ENCODE assay signal across 26 cellular contexts in the genomic region with DNA sequence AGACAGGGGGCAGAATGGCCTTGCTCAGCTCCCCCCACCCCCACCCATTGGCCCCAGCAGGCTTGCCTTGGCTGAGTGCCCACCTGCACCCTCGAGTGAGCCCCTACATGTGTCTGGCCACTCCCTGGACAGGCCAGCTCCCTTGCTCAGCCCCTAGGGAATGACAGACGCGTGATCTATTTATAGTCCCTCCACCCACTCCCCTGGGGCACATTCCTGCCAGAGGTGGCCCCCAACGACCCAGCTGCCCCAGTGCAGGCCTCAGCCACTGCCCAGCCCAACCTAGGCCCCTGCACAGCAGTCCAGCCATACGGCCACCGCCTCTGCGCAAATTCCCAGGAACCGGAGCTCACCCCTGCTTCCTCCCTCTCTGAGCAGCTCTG. TPM values are rescaled to one million over a fixed set of nuclear protein-coding genes. Genes with fewer than 3 reads are reported as not detected.
DNase-seq lines count a peak whose midpoint lies in the region; ATAC-seq and TF ChIP-seq lines count a peak whose summit lies in the region.
"Had no signal": no experiment of that assay in that cellular context is flagged by ENCODE, and none has a peak within 500 bp of the region (broad histone marks: within the 10 kb centered on the region; RNA-seq: fewer than 3 reads in every experiment).

No MANE protein-coding gene starts in this region.

- no peaks in the 10 kb centered on the region for H3K4me1 Mint-ChIP-seq in activated naive CD4-positive, alpha-beta T cell treated with anti-CD3 and anti-CD28 coated beads, Interleukin-2, amount 50 U/mL, for 24 hours
- peaks cover 9 to 29% of the 10 kb centered on the region in 2 experiments; a peak in 3 of 4 replicates for H3K4me1 Mint-ChIP-seq in H9
- peaks cover 11% of the 10 kb centered on the region for H3K4me1 Mint-ChIP-seq in stimulated activated effector memory CD8-positive, alpha-beta T cell treated with anti-CD3 and anti-CD28 coated beads, Interleukin-12 subunit alpha, Interleukin-12 subunit beta, amount 100 ng/mL, for 72 hours

- no peak overlapping the region for H2BK20ac ChIP-seq in H9 (ENCODE audit: low read depth, low read length, poor library complexity, severe bottlenecking)

- H2BK15ac ChIP-seq in H9 (ENCODE audit: low read depth, low read length) = no peak overlapping the region

- no peak overlapping the region for H3K9ac ChIP-seq in H9 (ENCODE audit: extremely low read depth, insufficient read length, low read length)

- WGBS in H9 (ENCODE audit: extremely low coverage, insufficient read length, low lambda C conversion rate) = no CpG with 5 or more reads among the region's 8 CpGs

- no peaks in the 10 kb centered on the region for H3K27me3 Mint-ChIP-seq in activated naive CD4-positive, alpha-beta T cell treated with anti-CD3 and anti-CD28 coated beads, Interleukin-2, amount 50 U/mL, for 24 hours
- H3K27me3 Mint-ChIP-seq in H9 (ENCODE audit: low read depth) = no peaks in the 10 kb centered on the region
- H3K27me3 Mint-ChIP-seq: activated naive CD8-positive, alpha-beta T cell treated with anti-CD3 and anti-CD28 coated beads, Interleukin-2, amount 10 ng/mL, durations not matched to agents 7 days and 5 days; natural killer cell treated with Interleukin-12 subunit alpha and Interleukin-12 subunit beta and Interleukin-15 and Interleukin-18, amount 100 ng/mL, for 72 hours had no signal

- H3K4ac ChIP-seq in H9 (ENCODE audit: low read depth, low read length) = no peak overlapping the region

- H3K23me2 ChIP-seq in H9 (ENCODE audit: insufficient read length, low read depth, low read length, poor library complexity, severe bottlenecking) = no peaks in the 10 kb centered on the region

- no peaks in the 10 kb centered on the region for H3K9me3 Mint-ChIP-seq in activated naive CD4-positive, alpha-beta T cell treated with anti-CD3 and anti-CD28 coated beads, Interleukin-2, amount 50 U/mL, for 24 hours
- H3K9me3 Mint-ChIP-seq in H9 = no peaks in the 10 kb centered on the region
- H3K9me3 Mint-ChIP-seq in stimulated activated effector memory CD8-positive, alpha-beta T cell treated with anti-CD3 and anti-CD28 coated beads, Interleukin-12 subunit alpha, Interleukin-12 subunit beta, amount 100 ng/mL, for 72 hours = no peaks in the 10 kb centered on the region
- H3K9me3 Mint-ChIP-seq: activated naive CD8-positive, alpha-beta T cell treated with anti-CD3 and anti-CD28 coated beads, Interleukin-2, amount 10 ng/mL, durations not matched to agents 7 days and 5 days; activated T-helper 1 cell treated with anti-CD3 and anti-CD28 coated beads, Interleukin-12 subunit alpha, Interleukin-12 subunit beta, Interleukin-2, Interleukin-4 antibody, amounts not matched to agents 30 ng/mL and 10 ng/mL and 1 ng/mL, durations not matched to agents 14 hours and 24 hours and 36 hours; brain; mesothelial cell of epicardium; natural killer cell treated with Interleukin-12 subunit alpha and Interleukin-12 subunit beta and Interleukin-15 and Interleukin-18, amount 100 ng/mL, for 72 hours had no signal

- no peak overlapping the region for H2BK12ac ChIP-seq in H9 (ENCODE audit: insufficient read length, low read depth, low read length)

- H2AK5ac ChIP-seq in H9 (ENCODE audit: insufficient read length, low read length) = no peak overlapping the region

- no peaks in the 10 kb centered on the region for H3K4me1 ChIP-seq in H9 (ENCODE audit: insufficient read depth, low read length)
- H3K4me1 ChIP-seq: A549, gastrocnemius medialis had no signal

- DNase-seq in activated naive CD4-positive, alpha-beta T cell treated with anti-CD3 and anti-CD28 coated beads, Interleukin-2, amount 50 U/mL, for 16 hours = no peak
- DNase-seq in H9 (no peak), kidney tubule cell (ENCODE audit: low spot score) (peak; percentile 3)
- no peak for DNase-seq in stimulated activated effector memory CD8-positive, alpha-beta T cell treated with anti-CD3 and anti-CD28 coated beads, Interleukin-12 subunit alpha, Interleukin-12 subunit beta, amount 100 ng/mL, for 72 hours (ENCODE audit: low spot score in 2 of 2)
- DNase-seq: activated CD4-positive, alpha-beta T cell treated with anti-CD3 and anti-CD28 coated beads for 48 hours; activated naive CD8-positive, alpha-beta T cell treated with anti-CD3 and anti-CD28 coated beads, Interleukin-2, amount 10 ng/mL, durations not matched to agents 7 days and 5 days; esophagus squamous epithelium; gastrocnemius medialis; left colon; NCI-H1092 treated with DMSO at 0.1 percent for 48 hours; NCI-H2029; NCI-H345; NCI-H82; stimulated activated CD4-positive, alpha-beta T cell treated with anti-CD3 and anti-CD28 coated beads, Interleukin-2, amount 100 ng/mL, for 48 hours; trophoblast cell had no signal

- H4K8ac ChIP-seq in H9 (replicated peaks; ENCODE audit: insufficient read length, low read depth, low read length) = no peak overlapping the region

- no peaks in the 10 kb centered on the region for H3K9me3 ChIP-seq in H9 (ENCODE audit: control insufficient read depth, low read depth, low read length)
- H3K9me3 ChIP-seq: A549, esophagus squamous epithelium, gastrocnemius medialis had no signal

- no peak overlapping the region for H2BK5ac ChIP-seq in H9 (ENCODE audit: insufficient read length, low read length)

- no peaks in the 10 kb centered on the region for H3K36me3 Mint-ChIP-seq in activated naive CD4-positive, alpha-beta T cell treated with anti-CD3 and anti-CD28 coated beads, Interleukin-2, amount 50 U/mL, for 24 hours
- 0 out of 7 replicates have a peak, but pooled peaks cover 0 to 2% (median 0%) of the 10 kb centered on the region in 3 experiments for H3K36me3 Mint-ChIP-seq in H9 (ENCODE audit: insufficient read depth in 1 of 3, low read depth in 3 of 3)
- peaks cover 75% of the 10 kb centered on the region for H3K36me3 Mint-ChIP-seq in stimulated activated effector memory CD8-positive, alpha-beta T cell treated with anti-CD3 and anti-CD28 coated beads, Interleukin-12 subunit alpha, Interleukin-12 subunit beta, amount 100 ng/mL, for 72 hours
- H3K36me3 Mint-ChIP-seq: brain; mesothelial cell of epicardium; natural killer cell treated with Interleukin-12 subunit alpha and Interleukin-12 subunit beta and Interleukin-15 and Interleukin-18, amount 100 ng/mL, for 72 hours had no signal

- no peak overlapping the region for H2BK120ac ChIP-seq in H9 (ENCODE audit: low read depth, low read length, poor library complexity, severe bottlenecking)

- no peak overlapping the region for H4K5ac ChIP-seq in H9 (ENCODE audit: insufficient read length, low read depth, low read length)

- H3K4me2 ChIP-seq in H9 (ENCODE audit: insufficient read depth, insufficient read length, low read length) = no peak overlapping the region
- H3K4me2 ChIP-seq: A549, smooth muscle cell had no signal

- no peak overlapping the region for H3K4me3 Mint-ChIP-seq in activated naive CD4-positive, alpha-beta T cell treated with anti-CD3 and anti-CD28 coated beads, Interleukin-2, amount 50 U/mL, for 24 hours
- H3K4me3 Mint-ChIP-seq in H9 = no peak overlapping the region
- no peak overlapping the region for H3K4me3 Mint-ChIP-seq in stimulated activated effector memory CD8-positive, alpha-beta T cell treated with anti-CD3 and anti-CD28 coated beads, Interleukin-12 subunit alpha, Interleukin-12 subunit beta, amount 100 ng/mL, for 72 hours
- H3K4me3 Mint-ChIP-seq: activated naive CD8-positive, alpha-beta T cell treated with anti-CD3 and anti-CD28 coated beads, Interleukin-2, amount 10 ng/mL, durations not matched to agents 7 days and 5 days; activated T-helper 1 cell treated with anti-CD3 and anti-CD28 coated beads, Interleukin-12 subunit alpha, Interleukin-12 subunit beta, Interleukin-2, Interleukin-4 antibody, amounts not matched to agents 30 ng/mL and 10 ng/mL and 1 ng/mL, durations not matched to agents 14 hours and 24 hours and 36 hours; brain; natural killer cell treated with Interleukin-12 subunit alpha and Interleukin-12 subunit beta and Interleukin-15 and Interleukin-18, amount 100 ng/mL, for 72 hours had no signal

- H3K27ac Mint-ChIP-seq in activated naive CD4-positive, alpha-beta T cell treated with anti-CD3 and anti-CD28 coated beads, Interleukin-2, amount 50 U/mL, for 24 hours = peak overlapping the region; percentile 30
- peak overlapping the region in 2 of 3 experiments; percentile 44 to 81; a peak in 2 of 7 replicates for H3K27ac Mint-ChIP-seq in H9
- peak overlapping the region; percentile 85 for H3K27ac Mint-ChIP-seq in stimulated activated effector memory CD8-positive, alpha-beta T cell treated with anti-CD3 and anti-CD28 coated beads, Interleukin-12 subunit alpha, Interleukin-12 subunit beta, amount 100 ng/mL, for 72 hours
- H3K27ac Mint-ChIP-seq: activated naive CD8-positive, alpha-beta T cell treated with anti-CD3 and anti-CD28 coated beads, Interleukin-2, amount 10 ng/mL, durations not matched to agents 7 days and 5 days; activated T-helper 1 cell treated with anti-CD3 and anti-CD28 coated beads, Interleukin-12 subunit alpha, Interleukin-12 subunit beta, Interleukin-2, Interleukin-4 antibody, amounts not matched to agents 30 ng/mL and 10 ng/mL and 1 ng/mL, durations not matched to agents 14 hours and 24 hours and 36 hours; natural killer cell treated with Interleukin-12 subunit alpha and Interleukin-12 subunit beta and Interleukin-15 and Interleukin-18, amount 100 ng/mL, for 72 hours had no signal

- H4K20me1 ChIP-seq in H9 (ENCODE audit: control insufficient read depth, insufficient read depth, insufficient read length) = no peaks in the 10 kb centered on the region

- H3K27ac ChIP-seq in H9 (ENCODE audit: insufficient read length, low read depth, low read length) = no peak overlapping the region
- H3K27ac ChIP-seq: A549, gastrocnemius medialis had no signal

- TF ChIP-seq CTCF in H9 (conservative IDR thresholded peaks at IDR 0.05) = no peak

- H3K14ac ChIP-seq in H9 (ENCODE audit: insufficient read depth, low read length) = no peak overlapping the region

- H2AFZ ChIP-seq in H9 (ENCODE audit: low read length) = no peak overlapping the region

- H3T11ph ChIP-seq in H9 (ENCODE audit: low read length) = no peak overlapping the region

- no peaks in the 10 kb centered on the region for H3K79me2 ChIP-seq in H9 (ENCODE audit: insufficient read depth, low read length)

- no peak overlapping the region for H3K23ac ChIP-seq in H9 (ENCODE audit: insufficient read length, low read depth, low read length)

- H3K18ac ChIP-seq in H9 (ENCODE audit: insufficient read length, low read depth, low read length) = no peak overlapping the region

- H3K79me1 ChIP-seq in H9 (ENCODE audit: insufficient read depth, low read depth, low read length, poor library complexity, severe bottlenecking) = no peaks in the 10 kb centered on the region

- H3K27me3 ChIP-seq in H9 (ENCODE audit: insufficient read depth, low read length) = no peaks in the 10 kb centered on the region
- H3K27me3 ChIP-seq: esophagus squamous epithelium, gastrocnemius medialis had no signal

- H3K56ac ChIP-seq in H9 (ENCODE audit: insufficient read length, low read depth, low read length) = no peak overlapping the region

- no peak for ATAC-seq in stimulated activated effector memory CD8-positive, alpha-beta T cell treated with anti-CD3 and anti-CD28 coated beads, Interleukin-12 subunit alpha, Interleukin-12 subunit beta, amount 100 ng/mL, for 72 hours
- ATAC-seq in HG03175 (IDR thresholded peaks at IDR 0.05; ENCODE audit: unreplicated experiment) (no peak), HG03039 (IDR thresholded peaks at IDR 0.05; ENCODE audit: unreplicated experiment) (no peak), esophagus mucosa (no peak)
- ATAC-seq: gastrocnemius medialis; left colon; natural killer cell treated with Interleukin-12 subunit alpha and Interleukin-12 subunit beta and Interleukin-15 and Interleukin-18, amount 100 ng/mL, for 72 hours had no signal

- H4K91ac ChIP-seq in H9 (ENCODE audit: insufficient read length, low read depth, low read length) = no peak overlapping the region

RNA-seq across cellular contexts. Expression of a gene that starts 11.4 kb away (rescaled TPM):
- total RNA-seq in H9 (2021) (0.09 TPM in 1 of 2 replicates, not detected in the other), esophagus mucosa (0.68 TPM)
- total RNA-seq: H4 had no signal

RNA-seq across cellular contexts. Expression of a gene that starts 34.8 kb away (rescaled TPM):
- total RNA-seq in H9 (2021) (6.4 and 6.7 TPM in 2 replicates), esophagus mucosa (4.2 TPM)

RNA-seq across cellular contexts. Expression of a gene that starts 36.6 kb away (rescaled TPM):
- total RNA-seq in H9 (2021) = 13.3 and 14.6 TPM in 2 replicates
- total RNA-seq in esophagus mucosa = 4.7 TPM

Comparison
In these comparisons a context has a peak if more than half of its experiments do, and no peak if none do; other contexts are left out.
1. H3K27ac Mint-ChIP-seq: peak in every context shown above with its lines; median percentile 85 in stimulated activated effector memory CD8-positive, alpha-beta T cell treated with anti-CD3 and anti-CD28 coated beads, Interleukin-12 subunit alpha, Interleukin-12 subunit beta, amount 100 ng/mL, for 72 hours; 62 in H9; 30 in activated naive CD4-positive, alpha-beta T cell treated with anti-CD3 and anti-CD28 coated beads, Interleukin-2, amount 50 U/mL, for 24 hours.